In the genomic region with DNA sequence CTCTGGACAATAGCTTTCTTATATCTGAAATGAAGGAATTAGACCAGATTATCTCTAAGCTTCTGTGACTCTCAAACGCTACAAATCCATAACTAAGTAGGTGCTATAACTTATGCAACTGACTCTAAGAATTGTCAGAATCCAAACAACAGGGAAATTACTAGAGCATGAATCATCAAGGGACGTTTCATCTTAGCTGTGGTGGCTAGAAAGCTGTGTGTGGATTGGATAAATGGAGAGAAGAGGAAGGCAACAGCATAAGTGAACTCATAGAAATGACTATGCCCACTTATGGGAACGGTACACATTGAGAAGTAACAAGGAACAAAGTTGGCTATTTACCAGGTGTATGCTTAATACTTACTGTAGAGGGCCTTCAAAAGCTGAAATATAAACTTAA, we compare ENCODE assay signal across 13 cellular contexts.
DNase-seq lines count a peak whose midpoint lies in the region; ATAC-seq and TF ChIP-seq lines count a peak whose summit lies in the region.
"Had no signal": no experiment of that assay in that cellular context is flagged by ENCODE, and none has a peak within 500 bp of the region (broad histone marks: within the 10 kb centered on the region; RNA-seq: fewer than 3 reads in every experiment).

No MANE protein-coding gene starts in this region.

- CTCF ChIA-PET in PC-9 (lab: Charles Lee), result no interaction called here

- DNase-seq in GM03348 (ENCODE audit: low spot score), result peak; percentile 31
- DNase-seq in PC-9, result peak; percentile 4 to 66
- DNase-seq in retinal pigment epithelial cell (ENCODE audit: low read depth), result peak; percentile 99
- DNase-seq in CD1c-positive myeloid dendritic cell (ENCODE audit: extremely low spot score), result no peak
- no peak for DNase-seq in SHP77 (lab: John Stamatoyannopoulos, UW)
- DNase-seq in left ventricle myocardium inferior, result no peak
- DNase-seq: activated T-cell treated with anti-CD3 and anti-CD28 coated beads, Interleukin-2, amount 50 U/mL, for 24 hours; GDM1; heart right ventricle; stimulated activated CD4-positive, alpha-beta T cell treated with anti-CD3 and anti-CD28 coated beads, Interleukin-12 subunit alpha, Interleukin-12 subunit beta, amount 100 ng/mL, for 4 hours had no signal

- no peak overlapping the region for H2AFZ ChIP-seq in PC-9

- H3F3A ChIP-seq in PC-9 (ENCODE audit: insufficient read depth, low read depth), result no peaks in the 10 kb centered on the region

- no peak for TF ChIP-seq CTCF in PC-9 (conservative IDR thresholded peaks at IDR 0.05)
- TF ChIP-seq CTCF in retinal pigment epithelial cell (conservative IDR thresholded peaks at IDR 0.05; ENCODE audit: low read depth, low read length), result no peak
- no peak for TF ChIP-seq CTCF in left ventricle myocardium inferior (IDR thresholded peaks at IDR 0.05; ENCODE audit: borderline replicate concordance)

- H3K4me1 ChIP-seq in PC-9 (replicated peaks; ENCODE audit: insufficient read depth) (no peaks in the 10 kb centered on the region), left ventricle myocardium inferior (no peaks in the 10 kb centered on the region)
- H3K4me1 ChIP-seq: heart right ventricle had no signal

- H3K9me2 ChIP-seq in PC-9 (ENCODE audit: insufficient read depth), result no peaks in the 10 kb centered on the region; the same call in 1 of the 2 replicates

- ATAC-seq in esophagus mucosa, result peak; percentile 85
- ATAC-seq: heart right ventricle; stimulated activated memory B cell treated with anti-CD40 and anti-IgM and Interleukin-4, amounts not matched to agents 10 μg/mL and 1 μg/mL and 100 μg/mL, for 72 hours had no signal

- H3K9me3 ChIP-seq in PC-9 (ENCODE audit: insufficient read depth, low read depth) (no peaks in the 10 kb centered on the region), left ventricle myocardium inferior (replicated peaks) (peaks cover 9% of the 10 kb centered on the region)
- H3K9me3 ChIP-seq: HAP-1 had no signal

- no peak overlapping the region for H3K27ac ChIP-seq in PC-9
- no peak overlapping the region for H3K27ac ChIP-seq in left ventricle myocardium inferior (replicated peaks)
- H3K27ac ChIP-seq: heart right ventricle had no signal

- BruUV-seq in PC-9 (replicated peaks; lab: Mats Ljungman, UMichigan), result no TSS peak

- H3K36me3 ChIP-seq in PC-9 (ENCODE audit: low read depth) (no peaks in the 10 kb centered on the region), left ventricle myocardium inferior (no peaks in the 10 kb centered on the region)
- H3K36me3 ChIP-seq: HAP-1, heart right ventricle had no signal

- no peaks in the 10 kb centered on the region for H3K79me2 ChIP-seq in PC-9 (ENCODE audit: low read depth)

- H4K20me1 ChIP-seq in PC-9 (ENCODE audit: insufficient read depth), result no peaks in the 10 kb centered on the region

- H3K4me3 ChIP-seq in PC-9 (no peak overlapping the region), retinal pigment epithelial cell (ENCODE audit: low read length) (no peak overlapping the region), left ventricle myocardium inferior (no peak overlapping the region)
- H3K4me3 ChIP-seq: HAP-1, heart right ventricle had no signal

- no peaks in the 10 kb centered on the region for H3K27me3 ChIP-seq in PC-9 (ENCODE audit: insufficient read depth, low read depth)
- H3K27me3 ChIP-seq in left ventricle myocardium inferior (ENCODE audit: low read depth), result no peaks in the 10 kb centered on the region
- H3K27me3 ChIP-seq: heart right ventricle had no signal

- intact Hi-C loops in PC-9 (cut with micrococcal nuclease; ENCODE audit: unreplicated experiment) (no loop called here), left ventricle myocardium inferior (cut with micrococcal nuclease) (no loop called here)

- POLR2A ChIA-PET in PC-9 (lab: Charles Lee; ENCODE audit: unreplicated experiment), result no interaction called here

- H3K4me2 ChIP-seq in PC-9, result no peak overlapping the region

Comparison
In these comparisons a context has a peak if more than half of its experiments do, and no peak if none do; other contexts are left out.
1. DNase-seq: peak in GM03348 (single experiment), PC-9 (2 of 2) and retinal pigment epithelial cell (single experiment); none in CD1c-positive myeloid dendritic cell (single experiment), SHP77 (0 of 2) and left ventricle myocardium inferior (single experiment).